Comparison of ENCODE assay signal across 32 cellular contexts in genomic region chr19:3353493-3353892, GRCh38.
"Had no signal": no experiment of that assay in that cellular context is flagged by ENCODE, and none has a peak within 500 bp of the region (broad histone marks: within the 10 kb centered on the region; RNA-seq: fewer than 3 reads in every experiment).

No MANE protein-coding gene starts in this region.

- H3K9me3 ChIP-seq: MG63, Peyer's patch had no signal

- H3K27me3 ChIP-seq: MG63, Peyer's patch had no signal

- H3K4me3 ChIP-seq: MG63, Peyer's patch, SK-N-MC had no signal

- DNase-seq: activated CD4-positive, alpha-beta memory T cell treated with anti-CD3 and anti-CD28 coated beads, Interleukin-2, amount 10 ng/mL, durations not matched to agents 7 days and 5 days; activated CD4-positive, alpha-beta T cell treated with anti-CD3 and anti-CD28 coated beads for 1 hour; activated CD4-positive, alpha-beta T cell treated with anti-CD3 and anti-CD28 coated beads for 48 hours; activated CD4-positive, CD25-positive, alpha-beta regulatory T cell; activated CD8-positive, alpha-beta memory T cell treated with anti-CD3 and anti-CD28 coated beads for 24 hours; activated CD8-positive, alpha-beta memory T cell treated with anti-CD3 and anti-CD28 coated beads, Interleukin-2, amount 10 ng/mL, durations not matched to agents 7 days and 5 days; activated CD8-positive, alpha-beta memory T cell treated with anti-CD3 and anti-CD28 coated beads, Interleukin-2, amount 50 U/mL, for 48 hours; activated effector memory CD4-positive, alpha-beta T cell treated with Interleukin-2 at 50 U/mL for 16 hours; activated naive CD4-positive, alpha-beta T cell treated with anti-CD3 and anti-CD28 coated beads, Interleukin-2, amount 10 ng/mL, durations not matched to agents 7 days and 5 days; activated naive CD8-positive, alpha-beta T cell treated with anti-CD3 and anti-CD28 coated beads, Interleukin-2, amount 50 U/mL, for 24 hours; activated T-cell treated with anti-CD3 and anti-CD28 coated beads, Interleukin-2, amount 50 U/mL, for 48 hours; anterior cingulate cortex; central memory CD4-positive, alpha-beta T cell; Kasumi-1; KG1; MG63; NCI-H1048; NCI-H1105 treated with DMSO at 0.1 percent for 48 hours; NCI-H1436; NCI-H1694; NCI-H1930; NCI-H2081 treated with DMSO at 0.1 percent for 48 hours; NCI-H510A; NCI-H526; NCI-H748 treated with DMSO at 0.1 percent for 48 hours; NK-92 treated with Interleukin-12 subunit alpha and Interleukin-12 subunit beta, amount 100 ng/mL, for 24 hours; PC-3; Peyer's patch; RPMI8226; T1000; WERI-Rb-1 had no signal

- H3K27ac ChIP-seq: Peyer's patch, SK-N-MC had no signal

- H3K36me3 ChIP-seq: MG63, Peyer's patch, WERI-Rb-1 had no signal
